Comparison of ENCODE assay signal across 8 cellular contexts in the genomic region with DNA sequence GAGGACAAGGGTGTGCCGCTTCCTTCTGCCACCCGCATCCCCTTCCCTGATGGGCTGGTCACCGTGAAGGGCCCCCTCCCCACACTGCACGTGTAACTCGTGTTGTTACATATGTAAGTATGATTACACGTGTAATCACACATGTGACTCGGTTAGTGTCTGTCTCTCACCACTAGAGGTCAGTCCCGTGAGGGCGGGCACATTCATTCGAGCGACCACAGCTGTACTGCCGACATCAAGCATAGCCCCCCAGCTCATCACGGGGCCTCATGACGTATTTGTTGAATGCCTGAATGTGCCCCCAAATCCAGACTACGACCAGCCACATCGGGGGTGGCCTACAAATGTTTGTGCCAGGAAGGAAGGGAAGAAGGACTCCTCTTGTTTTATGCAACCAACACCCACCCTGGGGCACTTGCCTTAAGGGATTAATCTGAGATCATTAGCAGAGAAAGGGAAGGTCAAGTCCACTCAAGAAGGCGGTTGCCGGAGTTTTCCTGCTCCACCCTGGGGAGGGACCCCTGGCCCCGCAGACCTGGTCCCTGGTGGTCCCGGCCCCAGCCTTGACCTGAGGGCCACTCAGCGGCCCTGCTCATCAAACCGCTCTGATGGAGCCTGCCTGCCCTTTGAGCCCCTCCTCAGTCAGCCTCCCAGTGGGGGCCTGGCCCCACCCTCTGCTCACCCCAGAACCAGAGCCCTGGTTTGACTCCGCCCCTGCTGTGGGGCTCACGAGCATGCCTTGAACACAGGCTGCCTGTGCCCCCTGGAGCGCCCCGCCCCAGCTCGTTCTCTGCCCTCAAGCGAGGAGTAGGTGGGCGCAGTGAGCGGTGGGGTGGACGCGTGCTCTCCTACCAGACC. TPM values are rescaled to one million over a fixed set of nuclear protein-coding genes. Genes with fewer than 3 reads are reported as not detected.
DNase-seq lines count a peak whose midpoint lies in the region; ATAC-seq and TF ChIP-seq lines count a peak whose summit lies in the region.

No MANE protein-coding gene starts in this region.

- no peaks in the 10 kb centered on the region for H3K79me2 ChIP-seq in SU-DHL-6 (ENCODE audit: insufficient read depth, low read length)

- no peak overlapping the region for H3K9ac ChIP-seq in SU-DHL-6 (ENCODE audit: low read length)

- no peaks in the 10 kb centered on the region for H3F3A ChIP-seq in SU-DHL-6 (ENCODE audit: insufficient read depth)

- no peak overlapping the region for H3K27ac Mint-ChIP-seq in memory B cell

- H3K4me1 ChIP-seq in thoracic aorta (ENCODE audit: control insufficient read depth in 1 of 2, low read depth in 2 of 2), result peaks cover 0 to 13% of the 10 kb centered on the region in 2 donors

- TF ChIP-seq CTCF in SU-DHL-6 (IDR thresholded peaks at IDR 0.05; ENCODE audit: insufficient read depth, low read length, poor library complexity, severe bottlenecking) (peak; percentile 57), brain microvascular endothelial cell (IDR thresholded peaks at IDR 0.05; ENCODE audit: low read depth, low read length, missing control alignments) (peak; percentile 74), thoracic aorta (IDR thresholded peaks at IDR 0.05) (peak; percentile 68)

- H3K4me1 Mint-ChIP-seq in memory B cell, result peaks cover 10% of the 10 kb centered on the region

- H3K36me3 ChIP-seq in SU-DHL-6 (ENCODE audit: low read length) (no peaks in the 10 kb centered on the region), brain microvascular endothelial cell (replicated peaks) (no peaks in the 10 kb centered on the region), thoracic aorta (no peaks in the 10 kb centered on the region)

- H3K4me2 ChIP-seq in SU-DHL-6 (ENCODE audit: low read depth, low read length, poor library complexity, severe bottlenecking), result no peak overlapping the region

- no peaks in the 10 kb centered on the region for H3K36me3 Mint-ChIP-seq in memory B cell

- peak overlapping the region; percentile 22 for H3K4me3 Mint-ChIP-seq in memory B cell

- no peaks in the 10 kb centered on the region for H3K9me2 ChIP-seq in SU-DHL-6 (replicated peaks; ENCODE audit: insufficient read depth, low read length)

- H3K27me3 ChIP-seq in SU-DHL-6 (ENCODE audit: low read length) (no peaks in the 10 kb centered on the region), brain microvascular endothelial cell (replicated peaks) (no peaks in the 10 kb centered on the region), thoracic aorta (replicated peaks; ENCODE audit: insufficient read depth) (no peaks in the 10 kb centered on the region)

- DNase-seq in COLO668 (lab: John Stamatoyannopoulos, UW; ENCODE audit: unreplicated experiment), result peak; percentile 37
- no peak for DNase-seq in brain microvascular endothelial cell
- DNase-seq in memory B cell (ENCODE audit: low spot score in 2 of 2), result peak; percentile 20 to 40
- DNase-seq in thoracic aorta (ENCODE audit: low spot score), result no peak
- no peak for DNase-seq in T1000 (lab: John Stamatoyannopoulos, UW)

- ATAC-seq in GM19467 (IDR thresholded peaks at IDR 0.05; ENCODE audit: unreplicated experiment) (peak; percentile 78), HG03565 (IDR thresholded peaks at IDR 0.05; ENCODE audit: unreplicated experiment) (peak; percentile 92), memory B cell (ENCODE audit: low read depth) (peak; percentile 76), thoracic aorta (ENCODE audit: insufficient number of reproducible peaks, low FRiP score, low read depth) (no peak)

- H3K4me3 ChIP-seq in SU-DHL-6 (ENCODE audit: insufficient read depth, low read length, poor library complexity, severe bottlenecking) (no peak overlapping the region), brain microvascular endothelial cell (ENCODE audit: low read depth, low read length) (no peak overlapping the region), thoracic aorta (no peak overlapping the region)

- in situ Hi-C loops in brain microvascular endothelial cell (cut with HindIII; ENCODE audit: low pct_ligation_motif_present, low sequenced_read_pairs), result no loop called here

- H3K9me3 ChIP-seq in SU-DHL-6 (ENCODE audit: insufficient read depth, low read length) (no peaks in the 10 kb centered on the region), thoracic aorta (no peaks in the 10 kb centered on the region)

- H2AFZ ChIP-seq in SU-DHL-6 (ENCODE audit: low read depth, low read length, severe bottlenecking), result peak overlapping the region; percentile 74

- peaks cover 12% of the 10 kb centered on the region for H3K27me3 Mint-ChIP-seq in memory B cell

- H4K20me1 ChIP-seq in SU-DHL-6 (ENCODE audit: low read depth, low read length), result no peaks in the 10 kb centered on the region

- H3K9me3 Mint-ChIP-seq in memory B cell, result no peaks in the 10 kb centered on the region

- H3K27ac ChIP-seq in SU-DHL-6 (ENCODE audit: low read depth, low read length) (no peak overlapping the region), brain microvascular endothelial cell (no peak overlapping the region), thoracic aorta (no peak overlapping the region)

RNA-seq across cellular contexts. Expression of gene RGMA, which starts 52.8 kb away (rescaled TPM):
- 10 to 100 TPM; 22.1 to 55.7 TPM for total RNA-seq in thoracic aorta

Comparison
In these comparisons a context has a peak if more than half of its experiments do, and no peak if none do; other contexts are left out.
1. DNase-seq: peak in COLO668 (single experiment) and memory B cell (2 of 2); none in brain microvascular endothelial cell (single experiment), thoracic aorta (single experiment) and T1000 (single experiment).
2. Peak in every context shown above with its lines, with median percentiles within 50 percentile points of each other: CTCF ChIP-seq.